ENCODE assay signal across 20 cellular contexts in genomic region chr2:239670463-239671120, GRCh38.
A peak's percentile ranks its signal among the peaks of the same experiment; 100 is the strongest.
DNase-seq lines count a peak whose midpoint lies in the region; ATAC-seq and TF ChIP-seq lines count a peak whose summit lies in the region.
"Had no signal": no experiment of that assay in that cellular context is flagged by ENCODE, and none has a peak within 500 bp of the region (broad histone marks: within the 10 kb centered on the region; RNA-seq: fewer than 3 reads in every experiment).

No MANE protein-coding gene starts in this region.

- no peaks in the 10 kb centered on the region for H4K20me1 ChIP-seq in BLaER1
- no peaks in the 10 kb centered on the region for H4K20me1 ChIP-seq in neural progenitor cell (ENCODE audit: low read depth)

- peak overlapping the region; percentile 29 for H3K27ac Mint-ChIP-seq in neural progenitor cell
- H3K27ac Mint-ChIP-seq: CD4-positive, alpha-beta T cell had no signal

- no peak overlapping the region for H3K4me3 Mint-ChIP-seq in neural progenitor cell
- H3K4me3 Mint-ChIP-seq: CD4-positive, alpha-beta T cell had no signal

- no peak for TF ChIP-seq CTCF in coronary artery (IDR thresholded peaks at IDR 0.05)
- no peak for TF ChIP-seq CTCF in neural progenitor cell (IDR thresholded peaks at IDR 0.05)

- no peaks in the 10 kb centered on the region for H3K36me3 Mint-ChIP-seq in neural progenitor cell

- no peak overlapping the region for H2AFZ ChIP-seq in neural progenitor cell (replicated peaks)
- H2AFZ ChIP-seq: GM23248 had no signal

- H3K27me3 ChIP-seq in BLaER1 (no peaks in the 10 kb centered on the region), neural progenitor cell (no peaks in the 10 kb centered on the region)

- H3K27me3 Mint-ChIP-seq in neural progenitor cell (ENCODE audit: insufficient read depth, low read depth), result peaks cover 9% of the 10 kb centered on the region
- H3K27me3 Mint-ChIP-seq: CD4-positive, alpha-beta T cell had no signal

- no peaks in the 10 kb centered on the region for H3K36me3 ChIP-seq in BLaER1
- H3K36me3 ChIP-seq in neural progenitor cell, result no peaks in the 10 kb centered on the region
- H3K36me3 ChIP-seq: HAP-1 had no signal

- no peak for ATAC-seq in HG02840 (IDR thresholded peaks at IDR 0.05; ENCODE audit: low FRiP score, unreplicated experiment)
- ATAC-seq: A549 had no signal

- H3K9me3 Mint-ChIP-seq in neural progenitor cell, result no peaks in the 10 kb centered on the region
- H3K9me3 Mint-ChIP-seq: CD4-positive, alpha-beta T cell had no signal

- H3K4me1 Mint-ChIP-seq in neural progenitor cell, result no peaks in the 10 kb centered on the region

- H3K4me2 ChIP-seq in BLaER1 (peak overlapping the region; percentile 72), neural progenitor cell (no peak overlapping the region)
- H3K4me2 ChIP-seq: A549 had no signal

- H3K27ac ChIP-seq in BLaER1 (no peak overlapping the region), coronary artery (no peak overlapping the region), neural progenitor cell (no peak overlapping the region)
- H3K27ac ChIP-seq: 22Rv1, A549, GM23248, HL-60 had no signal

- H3K9me3 ChIP-seq in BLaER1, result no peaks in the 10 kb centered on the region
- no peaks in the 10 kb centered on the region for H3K9me3 ChIP-seq in neural progenitor cell (ENCODE audit: low read depth)
- H3K9me3 ChIP-seq: A549, Caco-2, HAP-1 had no signal

- DNase-seq in activated CD8-positive, alpha-beta memory T cell treated with anti-CD3 and anti-CD28 coated beads for 24 hours, result peak; percentile 30
- no peak for DNase-seq in activated CD8-positive, alpha-beta memory T cell treated with anti-CD3 and anti-CD28 coated beads, Interleukin-2, amount 50 U/mL, for 48 hours
- DNase-seq in coronary artery (ENCODE audit: low spot score) (peak; percentile 49), neural progenitor cell (ENCODE audit: low spot score) (no peak), nucleus accumbens (lab: John Stamatoyannopoulos, UW) (no peak)
- DNase-seq in activated CD4-positive, CD25-positive, alpha-beta regulatory T cell treated with anti-CD3 and anti-CD28 coated beads, Interleukin-2, amount 50 U/mL, for 72 hours, result no peak
- DNase-seq: AML-193; Caco-2; CD4-positive, alpha-beta T cell; DMS153; DMS79; GDM1; GM23248; IMR-90 had no signal

- H3K9ac ChIP-seq in BLaER1, result no peak overlapping the region
- no peak overlapping the region for H3K9ac ChIP-seq in neural progenitor cell
- H3K9ac ChIP-seq: GM23248 had no signal

- H3K79me2 ChIP-seq in neural progenitor cell (ENCODE audit: low read depth), result no peaks in the 10 kb centered on the region

- H3K4me1 ChIP-seq in BLaER1, result peaks cover 71% of the 10 kb centered on the region
- no peaks in the 10 kb centered on the region for H3K4me1 ChIP-seq in neural progenitor cell
- H3K4me1 ChIP-seq: A549, Caco-2, HAP-1 had no signal

- H3K4me3 ChIP-seq in BLaER1 (no peak overlapping the region), coronary artery (no peak overlapping the region), neural progenitor cell (no peak overlapping the region)
- H3K4me3 ChIP-seq: A549, GM23248, HAP-1 had no signal

- no peaks in the 10 kb centered on the region for H3F3A ChIP-seq in neural progenitor cell (ENCODE audit: low read depth)

Comparison
In these comparisons a context has a peak if more than half of its experiments do, and no peak if none do; other contexts are left out.
1. DNase-seq: peak in activated CD8-positive, alpha-beta memory T cell treated with anti-CD3 and anti-CD28 coated beads for 24 hours (single experiment) and coronary artery (single experiment); none in activated CD8-positive, alpha-beta memory T cell treated with anti-CD3 and anti-CD28 coated beads, Interleukin-2, amount 50 U/mL, for 48 hours (single experiment), neural progenitor cell (single experiment), activated CD4-positive, CD25-positive, alpha-beta regulatory T cell treated with anti-CD3 and anti-CD28 coated beads, Interleukin-2, amount 50 U/mL, for 72 hours (single experiment) and nucleus accumbens (0 of 56).